ENCODE assay signal across 17 cellular contexts in genomic region chr4:181006509-181007290, GRCh38.
A peak's percentile ranks its signal among the peaks of the same experiment; 100 is the strongest.
DNase-seq lines count a peak whose midpoint lies in the region; ATAC-seq and TF ChIP-seq lines count a peak whose summit lies in the region.
"Had no signal": no experiment of that assay in that cellular context is flagged by ENCODE, and none has a peak within 500 bp of the region (broad histone marks: within the 10 kb centered on the region; RNA-seq: fewer than 3 reads in every experiment).

No MANE protein-coding gene starts in this region.

- H3K4me1 Mint-ChIP-seq in GM23338, result peaks cover 11% of the 10 kb centered on the region; the same call in 2 of the 3 replicates
- H3K4me1 Mint-ChIP-seq: activated naive CD8-positive, alpha-beta T cell treated with anti-CD3 and anti-CD28 coated beads, Interleukin-2, amount 10 ng/mL, durations not matched to agents 7 days and 5 days; T-cell had no signal

- H3K79me2 ChIP-seq in GM23338 (replicated peaks; ENCODE audit: insufficient read depth), result no peaks in the 10 kb centered on the region

- no peaks in the 10 kb centered on the region for H3K36me3 ChIP-seq in GM23338 (ENCODE audit: insufficient read depth)
- no peaks in the 10 kb centered on the region for H3K36me3 ChIP-seq in SJSA1

- H3K27ac ChIP-seq in GM23338 (ENCODE audit: low read depth), result no peak overlapping the region
- no peak overlapping the region for H3K27ac ChIP-seq in SJSA1

- no peaks in the 10 kb centered on the region for H4K20me1 ChIP-seq in GM23338 (replicated peaks; ENCODE audit: insufficient read depth)

- peaks cover 13% of the 10 kb centered on the region; the same call in 1 of the 2 replicates for H3K4me1 ChIP-seq in GM23338 (ENCODE audit: insufficient read depth)
- no peaks in the 10 kb centered on the region for H3K4me1 ChIP-seq in SJSA1 (replicated peaks)
- H3K4me1 ChIP-seq: Caco-2 had no signal

- peak overlapping the region; percentile 41; the same call in 1 of the 2 replicates for H3K4me2 ChIP-seq in GM23338

- H3K9me3 Mint-ChIP-seq in GM23338, result no peaks in the 10 kb centered on the region; the same call in 1 of the 3 replicates

- H3K4me3 ChIP-seq in GM23338, result no peak overlapping the region
- peak overlapping the region; percentile 20 for H3K4me3 ChIP-seq in SJSA1
- H3K4me3 ChIP-seq in skeletal muscle cell (ENCODE audit: low read depth, low read length), result peak overlapping the region; percentile 5

- H2AFZ ChIP-seq in GM23338, result no peak overlapping the region

- no peaks in the 10 kb centered on the region for H3K36me3 Mint-ChIP-seq in GM23338 (ENCODE audit: low read depth)
- H3K36me3 Mint-ChIP-seq: activated naive CD8-positive, alpha-beta T cell treated with anti-CD3 and anti-CD28 coated beads, Interleukin-2, amount 10 ng/mL, durations not matched to agents 7 days and 5 days; T-cell had no signal

- H3K27me3 ChIP-seq in GM23338 (ENCODE audit: insufficient read depth) (no peaks in the 10 kb centered on the region), SJSA1 (replicated peaks) (no peaks in the 10 kb centered on the region; the same call in 1 of the 2 replicates)

- no peaks in the 10 kb centered on the region for H3K9me2 ChIP-seq in GM23338 (ENCODE audit: insufficient read depth)

- H3K27me3 Mint-ChIP-seq in GM23338 (ENCODE audit: insufficient read depth, low read depth, poor library complexity), result no peaks in the 10 kb centered on the region
- H3K27me3 Mint-ChIP-seq: activated naive CD8-positive, alpha-beta T cell treated with anti-CD3 and anti-CD28 coated beads, Interleukin-2, amount 10 ng/mL, durations not matched to agents 7 days and 5 days; T-cell had no signal

- peak; percentile 28; the same call in 1 of the 3 replicates for ATAC-seq in GM23338
- no peak for ATAC-seq in HG02763 (IDR thresholded peaks at IDR 0.05; ENCODE audit: unreplicated experiment)
- ATAC-seq: Panc1, T-cell had no signal

- TF ChIP-seq CTCF in GM23338 (conservative IDR thresholded peaks at IDR 0.05; ENCODE audit: low read depth in 2 of 2), result no peak

- peak overlapping the region; percentile 79 for H3K27ac Mint-ChIP-seq in GM23338
- H3K27ac Mint-ChIP-seq: activated naive CD8-positive, alpha-beta T cell treated with anti-CD3 and anti-CD28 coated beads, Interleukin-2, amount 10 ng/mL, durations not matched to agents 7 days and 5 days; T-cell had no signal

- peak; percentile 21 for DNase-seq in GM23338 (ENCODE audit: low spot score)
- DNase-seq in SJSA1 (ENCODE audit: low read depth in 1 of 2, low spot score in 2 of 2), result peak in 1 of 2 experiments; percentile 3
- DNase-seq in fibroblast of peridontal ligament (ENCODE audit: extremely low read depth), result peak; percentile 50
- no peak for DNase-seq in skeletal muscle cell (ENCODE audit: low read depth)
- no peak for DNase-seq in C1 segment of cervical spinal cord (lab: John Stamatoyannopoulos, UW)
- DNase-seq in nucleus accumbens (lab: John Stamatoyannopoulos, UW), result no peak
- DNase-seq in activated T-cell treated with anti-CD3 and anti-CD28 coated beads, Interleukin-2, amount 50 U/mL, for 48 hours, result no peak
- DNase-seq: activated CD4-positive, CD25-positive, alpha-beta regulatory T cell treated with anti-CD3 and anti-CD28 coated beads, Interleukin-2, amount 50 U/mL, for 72 hours; activated naive CD8-positive, alpha-beta T cell treated with anti-CD3 and anti-CD28 coated beads, Interleukin-2, amount 10 ng/mL, durations not matched to agents 7 days and 5 days; Caco-2; NCI-H1417 treated with DMSO at 0.1 percent for 48 hours; NCI-H446 treated with DMSO at 0.1 percent for 48 hours; posterior cingulate gyrus; stimulated activated CD4-positive, alpha-beta T cell treated with anti-CD3 and anti-CD28 coated beads, Interleukin-2, amount 100 ng/mL, for 48 hours; T-cell had no signal

- no peaks in the 10 kb centered on the region for H3F3A ChIP-seq in GM23338 (replicated peaks; ENCODE audit: low read depth)

- H3K9me3 ChIP-seq in SJSA1 (replicated peaks), result no peaks in the 10 kb centered on the region
- H3K9me3 ChIP-seq: Caco-2 had no signal

- H3K4me3 Mint-ChIP-seq in GM23338, result no peak overlapping the region
- H3K4me3 Mint-ChIP-seq: activated naive CD8-positive, alpha-beta T cell treated with anti-CD3 and anti-CD28 coated beads, Interleukin-2, amount 10 ng/mL, durations not matched to agents 7 days and 5 days; T-cell had no signal

TF ChIP-seq in GM23338, 12 proteins besides CTCF, POLR2A, EP300 and RAD21 (continues in another document):
- no peak for TF ChIP-seq CREB1 (CRISPR knock-in tag; IDR thresholded peaks at IDR 0.05; ENCODE audit: low read depth)
- no peak for TF ChIP-seq POLR2AphosphoS5 (IDR thresholded peaks at IDR 0.05; ENCODE audit: low read depth)
- no peak for TF ChIP-seq JUNB (IDR thresholded peaks at IDR 0.05; ENCODE audit: unreplicated experiment)
- TF ChIP-seq EZH2 (IDR thresholded peaks at IDR 0.05; ENCODE audit: low read depth, unreplicated experiment), result no peak
- TF ChIP-seq ZNF331 (CRISPR knock-in tag; IDR thresholded peaks at IDR 0.05; ENCODE audit: low read depth), result no peak
- TF ChIP-seq STAT1 (IDR thresholded peaks at IDR 0.05; ENCODE audit: unreplicated experiment), result no peak
- TF ChIP-seq ZNF462 (CRISPR knock-in tag; IDR thresholded peaks at IDR 0.05), result no peak

Comparison
In these comparisons a context has a peak if more than half of its experiments do, and no peak if none do; other contexts are left out.
1. DNase-seq: peak in GM23338 (single experiment) and fibroblast of peridontal ligament (single experiment); none in skeletal muscle cell (single experiment), C1 segment of cervical spinal cord (0 of 14), nucleus accumbens (0 of 56) and activated T-cell treated with anti-CD3 and anti-CD28 coated beads, Interleukin-2, amount 50 U/mL, for 48 hours (0 of 2).